Comparison of ENCODE assay signal across 9 cellular contexts in the genomic region with DNA sequence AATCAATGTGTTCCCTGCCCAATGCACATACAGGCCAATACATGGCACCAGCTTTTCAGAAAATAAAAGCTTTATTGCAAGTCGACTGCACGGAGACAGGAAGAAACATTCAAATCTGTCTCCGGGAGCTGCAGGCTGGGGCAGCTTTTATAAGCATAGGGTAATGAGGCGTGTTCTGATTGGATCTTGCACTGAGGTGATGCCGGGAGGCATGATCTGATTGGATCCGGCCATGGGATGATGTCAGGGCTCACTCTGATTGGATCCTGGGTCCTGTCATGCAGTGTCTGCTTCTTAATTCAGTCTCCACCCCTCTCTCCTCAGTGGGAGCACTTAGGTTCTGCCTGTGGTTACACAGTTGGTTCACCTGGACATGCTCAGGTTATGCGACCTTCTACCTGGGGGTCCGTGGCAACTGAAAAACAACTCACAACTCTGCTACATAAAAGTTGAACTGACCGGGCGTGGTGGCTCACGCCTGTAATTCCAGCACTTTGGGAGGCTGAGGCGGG. TPM values are rescaled to one million over a fixed set of nuclear protein-coding genes. Genes with fewer than 3 reads are reported as not detected.
DNase-seq lines count a peak whose midpoint lies in the region; ATAC-seq and TF ChIP-seq lines count a peak whose summit lies in the region.
"Had no signal": no experiment of that assay in that cellular context is flagged by ENCODE, and none has a peak within 500 bp of the region (broad histone marks: within the 10 kb centered on the region; RNA-seq: fewer than 3 reads in every experiment).

No MANE protein-coding gene starts in this region.

- H3K9ac ChIP-seq in OCI-LY3 (ENCODE audit: low read length) (peak overlapping the region; percentile 25; the same call in 1 of the 2 replicates), iPS-20b (ENCODE audit: low read depth, low read length) (peak overlapping the region; percentile 16; the same call in 1 of the 2 replicates)

- H3K9me3 ChIP-seq in OCI-LY3 (ENCODE audit: insufficient read depth, low read length) (no peaks in the 10 kb centered on the region), iPS-20b (ENCODE audit: insufficient read depth, low read depth, low read length) (no peaks in the 10 kb centered on the region)

- TF ChIP-seq CTCF in GM20000 (IDR thresholded peaks at IDR 0.05; ENCODE audit: extremely low read depth, missing control alignments) (no peak), OCI-LY3 (IDR thresholded peaks at IDR 0.05; ENCODE audit: low read depth, low read length) (no peak)

- 0 out of 2 replicates have a peak overlapping the region, but pooled peaks have one; percentile 10 for H2AFZ ChIP-seq in OCI-LY3 (ENCODE audit: low read depth, low read length)

- no peaks in the 10 kb centered on the region for H3K79me2 ChIP-seq in OCI-LY3 (ENCODE audit: low read length)

- peaks cover 11% of the 10 kb centered on the region for H3K4me1 ChIP-seq in OCI-LY3 (ENCODE audit: low read length)
- peaks cover 6% of the 10 kb centered on the region; the same call in 1 of the 2 replicates for H3K4me1 ChIP-seq in iPS-20b (ENCODE audit: insufficient read depth, low read length)

- DNase-seq in Daoy (ENCODE audit: low read depth) (peak; percentile 62), GM20000 (ENCODE audit: low spot score) (peak; percentile 27), hepatic stellate cell (ENCODE audit: low spot score) (no peak), mesenteric fat pad (ENCODE audit: low spot score) (no peak)
- DNase-seq in NK-92 treated with Interleukin-12 subunit alpha and Interleukin-12 subunit beta, amount 100 ng/mL, for 24 hours (lab: John Stamatoyannopoulos, UW): no peak

- no peak for ATAC-seq in HG03139 (IDR thresholded peaks at IDR 0.05; ENCODE audit: unreplicated experiment)

- no peaks in the 10 kb centered on the region for H3K27me3 ChIP-seq in OCI-LY3 (ENCODE audit: low read depth, low read length)
- H3K27me3 ChIP-seq in iPS-20b (ENCODE audit: insufficient read depth, low read length): no peaks in the 10 kb centered on the region

- peak overlapping the region; percentile 36; the same call in 1 of the 2 replicates for H3K4me3 ChIP-seq in OCI-LY3 (ENCODE audit: low read length)
- H3K4me3 ChIP-seq in iPS-20b (ENCODE audit: low read length): no peak overlapping the region

- H3K27ac ChIP-seq in OCI-LY3 (ENCODE audit: low read length): peak overlapping the region; percentile 51
- H3K27ac ChIP-seq in iPS-20b (ENCODE audit: low read length): no peak overlapping the region

- H4K20me1 ChIP-seq in OCI-LY3 (ENCODE audit: insufficient read depth, low read length): no peaks in the 10 kb centered on the region

- H3K36me3 ChIP-seq in OCI-LY3 (replicated peaks; ENCODE audit: low read depth, low read length) (no peaks in the 10 kb centered on the region), iPS-20b (ENCODE audit: insufficient read depth, low read depth, low read length) (no peaks in the 10 kb centered on the region)

- H3K4me2 ChIP-seq in OCI-LY3 (ENCODE audit: low read length): peak overlapping the region; percentile 27

RNA-seq across cellular contexts. Expression of a gene that starts 11.8 kb away (rescaled TPM):
- not detected in 2 replicates for total RNA-seq in Daoy (2014; rRNA removed; shearing (Covaris generic))
- not detected for total RNA-seq in mesenteric fat pad
- total RNA-seq: activated CD8-positive, alpha-beta memory T cell treated with anti-CD3 and anti-CD28 coated beads for 36 hours had no signal

RNA-seq across cellular contexts. Expression of a gene that starts 48.0 kb away (rescaled TPM):
- total RNA-seq in Daoy (2014; rRNA removed; shearing (Covaris generic)): 12.1 and 14.6 TPM in 2 replicates
- 41.5 TPM for total RNA-seq in mesenteric fat pad

Comparison
In these comparisons a context has a peak if more than half of its experiments do, and no peak if none do; other contexts are left out.
1. DNase-seq: peak in Daoy (single experiment) and GM20000 (single experiment); none in hepatic stellate cell (single experiment), NK-92 treated with Interleukin-12 subunit alpha and Interleukin-12 subunit beta, amount 100 ng/mL, for 24 hours (single experiment) and mesenteric fat pad (single experiment).